In genomic region chr10:86399879-86400704, GRCh38 we compare ENCODE assay signal across 8 cellular contexts. TPM values are rescaled to one million over a fixed set of nuclear protein-coding genes. Genes with fewer than 3 reads are reported as not detected.
DNase-seq lines count a peak whose midpoint lies in the region; ATAC-seq and FAIRE-seq lines count a peak whose summit lies in the region.

No MANE protein-coding gene starts in this region.

- peak; percentile 76 for FAIRE-seq in HTR-8/SVneo (lab: Jason Lieb, UNC)

- H3K36me3 ChIP-seq in endocrine pancreas (ENCODE audit: control insufficient read depth, insufficient read depth, low read length) = no peaks in the 10 kb centered on the region

- H3K9me3 ChIP-seq in endocrine pancreas (ENCODE audit: control insufficient read depth, low read length) = no peaks in the 10 kb centered on the region

- no peaks in the 10 kb centered on the region for H3K27me3 ChIP-seq in endocrine pancreas (ENCODE audit: control insufficient read depth, insufficient read depth, low read length)

- DNase-seq in D341Med (ENCODE audit: low spot score) = peak; percentile 89
- DNase-seq in HTR-8/SVneo (ENCODE audit: insufficient read length, low spot score) = peak; percentile 95
- peak; percentile 90 to 93 for DNase-seq in NOMO-1 (lab: John Stamatoyannopoulos, UW; ENCODE audit: unreplicated experiment in 2 of 2)
- DNase-seq in activated CD8-positive, alpha-beta memory T cell treated with anti-CD3 and anti-CD28 coated beads for 48 hours (ENCODE audit: low read depth in 2 of 3, low spot score in 2 of 3) = peak; percentile 85 to 94 (median 92)
- peak; percentile 97 for DNase-seq in mesenteric fat pad (ENCODE audit: low spot score)
- DNase-seq in stimulated activated CD8-positive, alpha-beta memory T cell treated with anti-CD3 and anti-CD28 coated beads, Interleukin-15, amount 100 ng/mL, for 1 hour (ENCODE audit: low read depth) = peak; percentile 87

- H3K9ac ChIP-seq in endocrine pancreas (ENCODE audit: control insufficient read depth, insufficient read depth, low read length) = peak overlapping the region; percentile 69

- H3K4me3 ChIP-seq in endocrine pancreas (ENCODE audit: control insufficient read depth, insufficient read depth, low read length) = no peak overlapping the region

- peaks cover 3% of the 10 kb centered on the region for H3K4me1 ChIP-seq in endocrine pancreas (ENCODE audit: control insufficient read depth, insufficient read depth, low read length)

- peak; percentile 91 for ATAC-seq in GM21381 (IDR thresholded peaks at IDR 0.05; ENCODE audit: unreplicated experiment)

RNA-seq across cellular contexts. Expression of gene GRID1, which starts 33.5 kb away (rescaled TPM):
- total RNA-seq in mesenteric fat pad = 2.1 TPM
